9 cellular contexts compared by ENCODE assay signal in genomic region chr6:52839124-52840055, GRCh38. TPM values are rescaled to one million over a fixed set of nuclear protein-coding genes. Genes with fewer than 3 reads are reported as not detected.
DNase-seq lines count a peak whose midpoint lies in the region; ATAC-seq and TF ChIP-seq lines count a peak whose summit lies in the region.
"Had no signal": no experiment of that assay in that cellular context is flagged by ENCODE, and none has a peak within 500 bp of the region (broad histone marks: within the 10 kb centered on the region; RNA-seq: fewer than 3 reads in every experiment).

No MANE protein-coding gene starts in this region.

- POLR2A ChIA-PET in T-cell (lab: Charles Lee), result no interaction called here

- no peak overlapping the region for H3K4me3 Mint-ChIP-seq in T-cell
- H3K4me3 Mint-ChIP-seq: activated naive CD8-positive, alpha-beta T cell had no signal

- CTCF ChIA-PET in T-cell (lab: Charles Lee), result no interaction called here

- H3K27ac ChIP-seq in iPS DF 6.9 (ENCODE audit: low read length), result no peak overlapping the region

- DNase-seq in DMS53 (lab: John Stamatoyannopoulos, UW) (peak; percentile 86), LoVo (ENCODE audit: low spot score) (peak; percentile 74), T-cell (peak in 25 of 34 experiments; percentile 5 to 43 (median 25)), astrocyte of the cerebellum (ENCODE audit: low read depth) (no peak), iPS DF 6.9 (ENCODE audit: low read depth, low spot score) (peak; percentile 67), putamen (ENCODE audit: low spot score) (no peak)
- peak; percentile 47 for DNase-seq in stimulated activated CD4-positive, alpha-beta T cell treated with anti-CD3 and anti-CD28 coated beads, Interleukin-1b, Interleukin-23, amount 100 ng/mL, for 48 hours

- in situ Hi-C loops in astrocyte of the cerebellum (cut with HindIII; ENCODE audit: low sequenced_read_pairs), result no loop called here

- H3K27ac Mint-ChIP-seq in T-cell, result no peak overlapping the region
- H3K27ac Mint-ChIP-seq: activated naive CD8-positive, alpha-beta T cell had no signal

- H3K9me3 Mint-ChIP-seq in T-cell, result no peaks in the 10 kb centered on the region

- H3K9me3 ChIP-seq in iPS DF 6.9 (ENCODE audit: control insufficient read depth, insufficient read depth, low read length), result no peaks in the 10 kb centered on the region

- peak; percentile 67 for TF ChIP-seq CTCF in astrocyte of the cerebellum (IDR thresholded peaks at IDR 0.05; ENCODE audit: low read depth, low read length, missing control alignments)

- no peaks in the 10 kb centered on the region for H3K4me1 ChIP-seq in iPS DF 6.9 (ENCODE audit: control insufficient read depth, insufficient read depth, low read length)

- no peak overlapping the region for H3K4me3 ChIP-seq in astrocyte of the cerebellum (ENCODE audit: low read depth, low read length)
- H3K4me3 ChIP-seq in iPS DF 6.9 (ENCODE audit: low read length), result no peak overlapping the region

- no peaks in the 10 kb centered on the region for H3K4me1 Mint-ChIP-seq in T-cell

- H3K36me3 Mint-ChIP-seq in T-cell, result no peaks in the 10 kb centered on the region
- H3K36me3 Mint-ChIP-seq: activated naive CD8-positive, alpha-beta T cell had no signal

- no peaks in the 10 kb centered on the region for H3K36me3 ChIP-seq in iPS DF 6.9 (ENCODE audit: control insufficient read depth, insufficient read depth, low read length)

- no peaks in the 10 kb centered on the region for H3K27me3 ChIP-seq in iPS DF 6.9 (ENCODE audit: control insufficient read depth, insufficient read depth, low read length)

- H3K27me3 Mint-ChIP-seq in T-cell, result peaks cover 36 to 42% of the 10 kb centered on the region in 2 donors

- ATAC-seq in GM21528 (IDR thresholded peaks at IDR 0.05; ENCODE audit: low FRiP score, unreplicated experiment), result peak; percentile 79
- ATAC-seq in T-cell (replicated peaks in 1 of 4), result peak; percentile 56 to 73 (median 63)

- no CpG with 5 or more reads among the region's 20 CpGs for WGBS in iPS DF 6.9 (ENCODE audit: insufficient coverage, insufficient read length)

RNA-seq across cellular contexts. Expression of gene GSTA5, which starts 1.2 kb away (rescaled TPM):
- total RNA-seq in T-cell, result not detected

RNA-seq across cellular contexts. Expression of gene GSTA1, which starts 35.8 kb away (rescaled TPM):
- 1 to 10 TPM in 2 of 5 donors, under 1 TPM in 1, not detected in 2; 0.82 to 1.2 (median 1.1) TPM for total RNA-seq in T-cell

Comparison
In these comparisons a context has a peak if more than half of its experiments do, and no peak if none do; other contexts are left out.
1. DNase-seq: peak in DMS53 (single experiment), LoVo (single experiment), T-cell (25 of 34), iPS DF 6.9 (single experiment) and stimulated activated CD4-positive, alpha-beta T cell treated with anti-CD3 and anti-CD28 coated beads, Interleukin-1b, Interleukin-23, amount 100 ng/mL, for 48 hours (single experiment); none in astrocyte of the cerebellum (single experiment) and putamen (single experiment).